ENCODE assay signal across 37 cellular contexts in the genomic region with DNA sequence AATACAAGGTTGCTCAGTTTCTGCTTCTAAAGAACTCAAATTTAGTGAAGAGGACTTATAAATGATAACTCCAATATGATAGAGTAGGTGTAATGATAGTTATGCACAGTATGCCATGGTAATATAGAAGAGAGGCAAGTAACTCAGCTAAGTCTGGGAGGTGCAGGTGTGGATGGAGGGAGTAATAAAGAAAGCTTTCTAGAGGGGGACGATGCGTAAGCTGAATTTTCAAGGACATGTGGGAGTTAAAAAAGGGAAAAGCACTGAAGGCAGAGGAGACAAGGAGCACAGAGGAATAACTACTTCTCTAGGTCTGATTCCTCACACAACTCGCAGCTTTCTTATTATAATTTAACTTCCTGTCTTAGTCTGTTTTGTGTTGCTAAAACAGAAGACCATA.
"Had no signal": no experiment of that assay in that cellular context is flagged by ENCODE, and none has a peak within 500 bp of the region (broad histone marks: within the 10 kb centered on the region; RNA-seq: fewer than 3 reads in every experiment).

No MANE protein-coding gene starts in this region.

- H3K36me3 Mint-ChIP-seq: activated CD8-positive, alpha-beta memory T cell treated with anti-CD3 and anti-CD28 coated beads, Interleukin-2, amount 10 ng/mL, durations not matched to agents 7 days and 5 days; activated naive CD4-positive, alpha-beta T cell treated with anti-CD3 and anti-CD28 coated beads, Interleukin-2, amount 10 ng/mL, durations not matched to agents 7 days and 5 days; activated naive CD4-positive, alpha-beta T cell treated with anti-CD3 and anti-CD28 coated beads, Interleukin-2, amount 50 U/mL, for 24 hours; activated naive CD8-positive, alpha-beta T cell; activated naive CD8-positive, alpha-beta T cell treated with anti-CD3 and anti-CD28 coated beads, Interleukin-2, amount 10 ng/mL, durations not matched to agents 7 days and 5 days; brain had no signal

- H3K4me3 ChIP-seq: ascending aorta, cardiac muscle cell had no signal

- H3K36me3 ChIP-seq: ascending aorta, cardiac muscle cell had no signal

- H3K9me3 Mint-ChIP-seq: activated CD4-positive, alpha-beta memory T cell treated with anti-CD3 and anti-CD28 coated beads, Interleukin-2, amount 10 ng/mL, durations not matched to agents 7 days and 5 days; activated CD4-positive, alpha-beta T cell treated with anti-CD3 and anti-CD28 coated beads, Interleukin-2, amount 10 ng/mL, durations not matched to agents 7 days and 5 days; activated naive CD4-positive, alpha-beta T cell treated with anti-CD3 and anti-CD28 coated beads, Interleukin-2, amount 10 ng/mL, durations not matched to agents 7 days and 5 days; activated naive CD4-positive, alpha-beta T cell treated with anti-CD3 and anti-CD28 coated beads, Interleukin-2, amount 50 U/mL, for 24 hours; activated naive CD8-positive, alpha-beta T cell treated with anti-CD3 and anti-CD28 coated beads, Interleukin-2, amount 10 ng/mL, durations not matched to agents 7 days and 5 days; activated naive CD8-positive, alpha-beta T cell treated with anti-CD3 and anti-CD28 coated beads, Interleukin-2, amount 50 U/mL, for 24 hours; activated T-cell treated with anti-CD3 and anti-CD28 coated beads, Interleukin-2, amount 50 U/mL, for 24 hours; activated T-helper 2 cell treated with anti-CD3 and anti-CD28 coated beads, Interferon-gamma antibody, Interleukin-2, Interleukin-4, amounts not matched to agents 10 μg/mL and 5 μg/mL and 100 μg/mL, durations not matched to agents 14 hours and 24 hours and 36 hours; brain; T-helper 1 cell treated with Interleukin-12 subunit alpha and Interleukin-12 subunit beta and Interleukin-4 antibody, amounts not matched to agents 30 μg/mL and 1 μg/mL, for 36 hours; T-helper 2 cell treated with Interferon-gamma antibody and Interleukin-4, amounts not matched to agents 5 μg/mL and 100 μg/mL, for 36 hours had no signal

- FAIRE-seq: bronchial epithelial cell, TTC549 had no signal

- H3K27me3 Mint-ChIP-seq: activated CD4-positive, alpha-beta T cell treated with anti-CD3 and anti-CD28 coated beads, Interleukin-2, amount 10 ng/mL, durations not matched to agents 7 days and 5 days; activated CD8-positive, alpha-beta memory T cell treated with anti-CD3 and anti-CD28 coated beads, Interleukin-2, amount 10 ng/mL, durations not matched to agents 7 days and 5 days; activated naive CD4-positive, alpha-beta T cell treated with anti-CD3 and anti-CD28 coated beads, Interleukin-2, amount 10 ng/mL, durations not matched to agents 7 days and 5 days; activated naive CD8-positive, alpha-beta T cell; activated naive CD8-positive, alpha-beta T cell treated with anti-CD3 and anti-CD28 coated beads, Interleukin-2, amount 10 ng/mL, durations not matched to agents 7 days and 5 days; activated naive CD8-positive, alpha-beta T cell treated with anti-CD3 and anti-CD28 coated beads, Interleukin-2, amount 50 U/mL, for 24 hours; activated T-cell treated with anti-CD3 and anti-CD28 coated beads, Interleukin-2, amount 50 U/mL, for 24 hours; brain had no signal

- DNase-seq: activated CD4-positive, alpha-beta memory T cell treated with anti-CD3 and anti-CD28 coated beads, Interleukin-2, amount 10 ng/mL, durations not matched to agents 7 days and 5 days; activated CD4-positive, alpha-beta T cell treated with anti-CD3 and anti-CD28 coated beads for 1 hour; activated CD4-positive, alpha-beta T cell treated with anti-CD3 and anti-CD28 coated beads for 36 hours; activated CD4-positive, alpha-beta T cell treated with anti-CD3 and anti-CD28 coated beads for 48 hours; activated CD4-positive, alpha-beta T cell treated with anti-CD3 and anti-CD28 coated beads, Interleukin-2, amount 10 ng/mL, durations not matched to agents 7 days and 5 days; activated CD4-positive, alpha-beta T cell treated with anti-CD3 and anti-CD28 coated beads, Interleukin-2, amount 50 U/mL, for 48 hours; activated CD4-positive, CD25-positive, alpha-beta regulatory T cell; activated CD8-positive, alpha-beta memory T cell treated with anti-CD3 and anti-CD28 coated beads for 24 hours; activated CD8-positive, alpha-beta memory T cell treated with anti-CD3 and anti-CD28 coated beads, Interleukin-2, amount 10 ng/mL, durations not matched to agents 7 days and 5 days; activated CD8-positive, alpha-beta memory T cell treated with anti-CD3 and anti-CD28 coated beads, Interleukin-2, amount 50 U/mL, for 48 hours; activated CD8-positive, alpha-beta T cell treated with anti-CD3 and anti-CD28 coated beads, Interleukin-2, amount 10 ng/mL, durations not matched to agents 7 days and 5 days; activated effector memory CD4-positive, alpha-beta T cell treated with Interleukin-2 at 50 U/mL for 16 hours; activated gamma-delta T cell; activated naive CD4-positive, alpha-beta T cell treated with anti-CD3 and anti-CD28 coated beads, Interleukin-2, amount 10 ng/mL, durations not matched to agents 7 days and 5 days; activated naive CD4-positive, alpha-beta T cell treated with Interleukin-2 at 50 U/mL for 16 hours; activated naive CD8-positive, alpha-beta T cell treated with anti-CD3 and anti-CD28 coated beads, Interleukin-2, amount 10 ng/mL, durations not matched to agents 7 days and 5 days; activated naive CD8-positive, alpha-beta T cell treated with anti-CD3 and anti-CD28 coated beads, Interleukin-2, amount 50 U/mL, for 24 hours; activated T-cell treated with anti-CD3 and anti-CD28 coated beads, Interleukin-2, amount 50 U/mL, for 24 hours; activated T-cell treated with anti-CD3 and anti-CD28 coated beads, Interleukin-2, amount 50 U/mL, for 48 hours; amygdala; anterior cingulate cortex; central memory CD4-positive, alpha-beta T cell; T-helper 1 cell; T-helper 2 cell; T-helper 9 cell had no signal

- H3K4me3 Mint-ChIP-seq: activated CD4-positive, alpha-beta memory T cell treated with anti-CD3 and anti-CD28 coated beads, Interleukin-2, amount 10 ng/mL, durations not matched to agents 7 days and 5 days; activated CD4-positive, alpha-beta T cell treated with anti-CD3 and anti-CD28 coated beads for 36 hours; activated CD4-positive, alpha-beta T cell treated with anti-CD3 and anti-CD28 coated beads, Interleukin-2, amount 10 ng/mL, durations not matched to agents 7 days and 5 days; activated CD8-positive, alpha-beta memory T cell treated with anti-CD3 and anti-CD28 coated beads, Interleukin-2, amount 10 ng/mL, durations not matched to agents 7 days and 5 days; activated CD8-positive, alpha-beta T cell treated with anti-CD3 and anti-CD28 coated beads, Interleukin-2, amount 10 ng/mL, durations not matched to agents 7 days and 5 days; activated naive CD4-positive, alpha-beta T cell treated with anti-CD3 and anti-CD28 coated beads, Interleukin-2, amount 10 ng/mL, durations not matched to agents 7 days and 5 days; activated naive CD4-positive, alpha-beta T cell treated with anti-CD3 and anti-CD28 coated beads, Interleukin-2, amount 50 U/mL, for 24 hours; activated naive CD8-positive, alpha-beta T cell; activated naive CD8-positive, alpha-beta T cell treated with anti-CD3 and anti-CD28 coated beads, Interleukin-2, amount 10 ng/mL, durations not matched to agents 7 days and 5 days; activated naive CD8-positive, alpha-beta T cell treated with anti-CD3 and anti-CD28 coated beads, Interleukin-2, amount 50 U/mL, for 24 hours; activated T-cell treated with anti-CD3 and anti-CD28 coated beads, Interleukin-2, amount 50 U/mL, for 24 hours; brain; T-helper 1 cell treated with Interleukin-12 subunit alpha and Interleukin-12 subunit beta and Interleukin-4 antibody, amounts not matched to agents 30 μg/mL and 1 μg/mL, for 36 hours; T-helper 2 cell treated with Interferon-gamma antibody and Interleukin-4, amounts not matched to agents 5 μg/mL and 100 μg/mL, for 36 hours had no signal

- H3K9me3 ChIP-seq: ascending aorta had no signal

- H3K4me1 ChIP-seq: ascending aorta had no signal

- H3K4me1 Mint-ChIP-seq: activated CD4-positive, alpha-beta memory T cell treated with anti-CD3 and anti-CD28 coated beads, Interleukin-2, amount 10 ng/mL, durations not matched to agents 7 days and 5 days; activated CD4-positive, alpha-beta T cell treated with anti-CD3 and anti-CD28 coated beads for 36 hours; activated CD4-positive, alpha-beta T cell treated with anti-CD3 and anti-CD28 coated beads, Interleukin-2, amount 10 ng/mL, durations not matched to agents 7 days and 5 days; activated CD8-positive, alpha-beta memory T cell treated with anti-CD3 and anti-CD28 coated beads, Interleukin-2, amount 10 ng/mL, durations not matched to agents 7 days and 5 days; activated naive CD4-positive, alpha-beta T cell treated with anti-CD3 and anti-CD28 coated beads, Interleukin-2, amount 10 ng/mL, durations not matched to agents 7 days and 5 days; activated naive CD4-positive, alpha-beta T cell treated with anti-CD3 and anti-CD28 coated beads, Interleukin-2, amount 50 U/mL, for 24 hours; activated naive CD8-positive, alpha-beta T cell treated with anti-CD3 and anti-CD28 coated beads, Interleukin-2, amount 10 ng/mL, durations not matched to agents 7 days and 5 days; activated naive CD8-positive, alpha-beta T cell treated with anti-CD3 and anti-CD28 coated beads, Interleukin-2, amount 50 U/mL, for 24 hours had no signal

- H3K27ac ChIP-seq: ascending aorta, cardiac muscle cell, VCaP had no signal

- H3K27ac Mint-ChIP-seq: activated CD4-positive, alpha-beta memory T cell treated with anti-CD3 and anti-CD28 coated beads, Interleukin-2, amount 10 ng/mL, durations not matched to agents 7 days and 5 days; activated CD4-positive, alpha-beta T cell treated with anti-CD3 and anti-CD28 coated beads for 36 hours; activated CD4-positive, alpha-beta T cell treated with anti-CD3 and anti-CD28 coated beads, Interleukin-2, amount 10 ng/mL, durations not matched to agents 7 days and 5 days; activated CD8-positive, alpha-beta memory T cell treated with anti-CD3 and anti-CD28 coated beads, Interleukin-2, amount 10 ng/mL, durations not matched to agents 7 days and 5 days; activated CD8-positive, alpha-beta T cell treated with anti-CD3 and anti-CD28 coated beads, Interleukin-2, amount 10 ng/mL, durations not matched to agents 7 days and 5 days; activated naive CD4-positive, alpha-beta T cell treated with anti-CD3 and anti-CD28 coated beads, Interleukin-2, amount 10 ng/mL, durations not matched to agents 7 days and 5 days; activated naive CD4-positive, alpha-beta T cell treated with anti-CD3 and anti-CD28 coated beads, Interleukin-2, amount 50 U/mL, for 24 hours; activated naive CD8-positive, alpha-beta T cell; activated naive CD8-positive, alpha-beta T cell treated with anti-CD3 and anti-CD28 coated beads, Interleukin-2, amount 10 ng/mL, durations not matched to agents 7 days and 5 days; activated naive CD8-positive, alpha-beta T cell treated with anti-CD3 and anti-CD28 coated beads, Interleukin-2, amount 50 U/mL, for 24 hours; activated T-cell treated with anti-CD3 and anti-CD28 coated beads, Interleukin-2, amount 50 U/mL, for 24 hours; activated T-helper 2 cell treated with anti-CD3 and anti-CD28 coated beads, Interferon-gamma antibody, Interleukin-2, Interleukin-4, amounts not matched to agents 10 μg/mL and 5 μg/mL and 100 μg/mL, durations not matched to agents 14 hours and 24 hours and 36 hours; brain; T-helper 1 cell treated with Interleukin-12 subunit alpha and Interleukin-12 subunit beta and Interleukin-4 antibody, amounts not matched to agents 30 μg/mL and 1 μg/mL, for 36 hours; T-helper 2 cell treated with Interferon-gamma antibody and Interleukin-4, amounts not matched to agents 5 μg/mL and 100 μg/mL, for 36 hours had no signal

- H3K27me3 ChIP-seq: ascending aorta, cardiac muscle cell had no signal

- ATAC-seq: activated CD4-positive, alpha-beta T cell treated with anti-CD3 and anti-CD28 coated beads for 36 hours; activated CD4-positive, CD25-positive, alpha-beta regulatory T cell treated with anti-CD3 and anti-CD28 coated beads, Interleukin-2, amount 50 U/mL, for 24 hours; activated CD8-positive, alpha-beta memory T cell treated with anti-CD3 and anti-CD28 coated beads, Interleukin-2, amount 10 ng/mL, durations not matched to agents 7 days and 5 days; activated CD8-positive, alpha-beta T cell treated with anti-CD3 and anti-CD28 coated beads, Interleukin-2, amount 10 ng/mL, durations not matched to agents 7 days and 5 days; activated naive CD8-positive, alpha-beta T cell treated with anti-CD3 and anti-CD28 coated beads, Interleukin-2, amount 50 U/mL, for 24 hours had no signal
